In genomic region chr16:88940196-88941050, GRCh38 we compare ENCODE assay signal across 8 cellular contexts. TPM values are rescaled to one million over a fixed set of nuclear protein-coding genes. Genes with fewer than 3 reads are reported as not detected.
A peak's percentile ranks its signal among the peaks of the same experiment; 100 is the strongest.
DNase-seq lines count a peak whose midpoint lies in the region; ATAC-seq, FAIRE-seq and TF ChIP-seq lines count a peak whose summit lies in the region.

No MANE protein-coding gene starts in this region.

- H3K4me3 ChIP-seq in hepatocyte = peak overlapping the region; percentile 29
- peak overlapping the region; percentile 53 to 68 for H3K4me3 ChIP-seq in small intestine (ENCODE audit: low read depth in 1 of 2, low read length in 2 of 2)

- POLR2A ChIA-PET in RWPE1 (lab: Yijun Ruan, JAX; ENCODE audit: low non-redundant PET) = no interaction called here

- FAIRE-seq in GM18507 (lab: Jason Lieb, UNC) (peak; percentile 48), small intestine (lab: Jason Lieb, UNC) (no peak)

- TF ChIP-seq CTCF in hepatocyte (IDR thresholded peaks at IDR 0.05; ENCODE audit: poor library complexity) (no peak), RWPE1 (conservative IDR thresholded peaks at IDR 0.05; ENCODE audit: low read depth) (no peak)

- H3K79me2 ChIP-seq in hepatocyte = no peaks in the 10 kb centered on the region

- H3K4me2 ChIP-seq in hepatocyte = peak overlapping the region; percentile 89

- H3K4me1 ChIP-seq in hepatocyte (ENCODE audit: insufficient read depth) (peaks cover 7% of the 10 kb centered on the region), small intestine (ENCODE audit: control insufficient read depth in 2 of 2, insufficient read depth in 1 of 2, low read depth in 1 of 2, low read length in 1 of 2) (no peaks in the 10 kb centered on the region)

- CTCF ChIA-PET in RWPE1 (lab: Yijun Ruan, JAX) = interaction anchor here (0.5 to 1.1 kb wide), 5 partner anchors 12 to 127 kb away, joined by 3 to 4 read pairs (median 3); no protein-coding TSS in a partner anchor

- no peak overlapping the region for H3K27ac ChIP-seq in hepatocyte
- H3K27ac ChIP-seq in small intestine (ENCODE audit: low read depth in 1 of 2, low read length in 1 of 2) = peak overlapping the region in 1 of 2 donors; percentile 60
- no peak overlapping the region for H3K27ac ChIP-seq in RWPE1

- DNase-seq in GM18507 (ENCODE audit: extremely low spot score, insufficient read length, low read depth) = no peak
- peak; percentile 89 for DNase-seq in NCI-H82 (lab: John Stamatoyannopoulos, UW)
- no peak for DNase-seq in hepatocyte (ENCODE audit: low spot score)
- DNase-seq in small intestine = no peak
- no peak for DNase-seq in ecto neural progenitor cell (ENCODE audit: low spot score)
- DNase-seq in ACHN = no peak
- no peak for DNase-seq in RWPE1 (ENCODE audit: low spot score)

- H3K9me3 ChIP-seq in hepatocyte (ENCODE audit: low read depth) (no peaks in the 10 kb centered on the region), small intestine (ENCODE audit: control insufficient read depth, low read depth) (no peaks in the 10 kb centered on the region)

- H2AFZ ChIP-seq in hepatocyte = peak overlapping the region; percentile 68

- H3K9me2 ChIP-seq in hepatocyte (replicated peaks; ENCODE audit: insufficient read depth) = no peaks in the 10 kb centered on the region

- H3K27me3 ChIP-seq in hepatocyte (peaks cover 43% of the 10 kb centered on the region), small intestine (ENCODE audit: control insufficient read depth in 2 of 2, insufficient read depth in 2 of 2, low read length in 2 of 2) (peaks cover 3 to 28% of the 10 kb centered on the region in 2 donors)

- no peaks in the 10 kb centered on the region for H4K20me1 ChIP-seq in hepatocyte (ENCODE audit: insufficient read depth, poor library complexity, severe bottlenecking)

- no peak for ATAC-seq in HG03095 (IDR thresholded peaks at IDR 0.05; ENCODE audit: unreplicated experiment)

- H3K36me3 ChIP-seq in hepatocyte (replicated peaks; ENCODE audit: insufficient read depth, low read depth) (no peaks in the 10 kb centered on the region), small intestine (ENCODE audit: control insufficient read depth in 2 of 2, insufficient read depth in 2 of 2, low read length in 2 of 2) (no peaks in the 10 kb centered on the region)

- WGBS in hepatocyte (ENCODE audit: low lambda C conversion rate, missing lambda C conversion rate) = 14% methylated on average over 58 of the region's 93 CpGs
- WGBS in small intestine, 3 donors = 2 to 4% (median 3%) methylated on average over 61 to 93 of the region's 93 CpGs

- in situ Hi-C loops in ACHN (cut with HindIII; ENCODE audit: low pct_ligation_motif_present, low pct_unique_long_range_greater_than_20kb, low sequenced_read_pairs) = no loop called here

RNA-seq across cellular contexts. Expression of gene CBFA2T3, which starts 36.6 kb away (rescaled TPM):
- 0.07 TPM in 1 of 2 replicates, not detected in the other for total RNA-seq in hepatocyte
- polyA plus RNA-seq in hepatocyte (1.1 and 1.5 TPM in 2 replicates), small intestine (1 to 10 TPM; 1.4 to 5.7 (median 2.5) TPM)
